Comparison of ENCODE assay signal across 21 cellular contexts in genomic region chr5:42984307-42984706, GRCh38. TPM values are rescaled to one million over a fixed set of nuclear protein-coding genes. Genes with fewer than 3 reads are reported as not detected.
DNase-seq lines count a peak whose midpoint lies in the region; ATAC-seq, FAIRE-seq and TF ChIP-seq lines count a peak whose summit lies in the region.
"Had no signal": no experiment of that assay in that cellular context is flagged by ENCODE, and none has a peak within 500 bp of the region (broad histone marks: within the 10 kb centered on the region; RNA-seq: fewer than 3 reads in every experiment).

No MANE protein-coding gene starts in this region.

- intact Hi-C loops in left colon (cut with DNase I, micrococcal nuclease): no loop called here
- intact Hi-C loops in tibial artery (cut with DNase I; ENCODE audit: low total_unique reads): no loop called here

- H3K27me3 ChIP-seq in tibial artery (no peaks in the 10 kb centered on the region), small intestine (ENCODE audit: control insufficient read depth in 2 of 2, insufficient read depth in 2 of 2, low read length in 2 of 2) (no peaks in the 10 kb centered on the region)
- H3K27me3 ChIP-seq: right atrium auricular region had no signal

- no peak overlapping the region for H3K27ac ChIP-seq in tibial artery
- H3K27ac ChIP-seq in small intestine (ENCODE audit: low read depth in 1 of 2, low read length in 1 of 2): no peak overlapping the region
- H3K27ac ChIP-seq: pancreas, right atrium auricular region had no signal

- H3K4me3 ChIP-seq in epithelial cell of esophagus (ENCODE audit: low read length) (no peak overlapping the region), tibial artery (no peak overlapping the region), small intestine (ENCODE audit: low read depth in 1 of 2, low read length in 2 of 2) (no peak overlapping the region)
- H3K4me3 ChIP-seq: pancreas, right atrium auricular region had no signal

- H3K9me3 ChIP-seq in tibial artery (no peaks in the 10 kb centered on the region), small intestine (ENCODE audit: control insufficient read depth, low read depth) (no peaks in the 10 kb centered on the region)
- H3K9me3 ChIP-seq: pancreas, right atrium auricular region had no signal

- DNase-seq in EL: peak; percentile 15
- peak; percentile 75 for DNase-seq in LoVo (ENCODE audit: low spot score)
- peak; percentile 91 for DNase-seq in epithelial cell of esophagus (ENCODE audit: low read depth)
- DNase-seq in left colon: no peak
- DNase-seq in stimulated activated naive CD8-positive, alpha-beta T cell treated with anti-CD3 and anti-CD28 coated beads, Interleukin-15, Interleukin-2, amounts not matched to agents 100 U/mL and 50 U/mL, for 24 hours: no peak
- no peak for DNase-seq in tibial artery
- DNase-seq in small intestine: no peak
- DNase-seq: activated CD8-positive, alpha-beta memory T cell treated with anti-CD3 and anti-CD28 coated beads for 24 hours; activated naive CD4-positive, alpha-beta T cell; activated T-cell treated with anti-CD3 and anti-CD28 coated beads, Interleukin-2, amount 50 U/mL, for 1 hour; effector memory CD4-positive, alpha-beta T cell; head of caudate nucleus; KBM-7; left cardiac atrium; NCI-H1436; NCI-H2107; NCI-H510A treated with DMSO at 0.1 percent for 48 hours; pancreas had no signal

- TF ChIP-seq CTCF in epithelial cell of esophagus (IDR thresholded peaks at IDR 0.05; ENCODE audit: insufficient read depth, low read depth, low read length, missing control alignments): no peak
- no peak for TF ChIP-seq CTCF in tibial artery (IDR thresholded peaks at IDR 0.05)

- no peak for FAIRE-seq in small intestine (lab: Jason Lieb, UNC)
- FAIRE-seq: GM19239, pancreas had no signal

- H3K4me1 ChIP-seq in tibial artery: no peaks in the 10 kb centered on the region
- no peaks in the 10 kb centered on the region for H3K4me1 ChIP-seq in small intestine (ENCODE audit: control insufficient read depth in 2 of 2, insufficient read depth in 1 of 2, low read depth in 1 of 2, low read length in 1 of 2)
- H3K4me1 ChIP-seq: pancreas, right atrium auricular region had no signal

- ATAC-seq in left colon (peak; percentile 62), GM21423 (IDR thresholded peaks at IDR 0.05; ENCODE audit: unreplicated experiment) (no peak)
- ATAC-seq in stimulated activated naive CD8-positive, alpha-beta T cell treated with anti-CD3 and anti-CD28 coated beads, Interleukin-15, Interleukin-2, amounts not matched to agents 100 U/mL and 50 U/mL, for 24 hours: no peak
- ATAC-seq: left cardiac atrium, pancreas had no signal

- H3K36me3 ChIP-seq in tibial artery: no peaks in the 10 kb centered on the region
- H3K36me3 ChIP-seq in small intestine (ENCODE audit: control insufficient read depth in 2 of 2, insufficient read depth in 2 of 2, low read length in 2 of 2): no peaks in the 10 kb centered on the region
- H3K36me3 ChIP-seq: pancreas, right atrium auricular region had no signal

RNA-seq across cellular contexts. Expression of gene ANXA2R, which starts 55.8 kb away (rescaled TPM):
- 1 to 10 TPM; 1.0 to 1.3 TPM for total RNA-seq in left colon
- 1 to 10 TPM in 2 of 3 donors, under 1 TPM in 1; 0.67 to 5.1 (median 4.1) TPM for polyA plus RNA-seq in small intestine

Comparison
In these comparisons a context has a peak if more than half of its experiments do, and no peak if none do; other contexts are left out.
1. DNase-seq: peak in EL (single experiment), LoVo (single experiment) and epithelial cell of esophagus (single experiment); none in left colon (0 of 2), stimulated activated naive CD8-positive, alpha-beta T cell treated with anti-CD3 and anti-CD28 coated beads, Interleukin-15, Interleukin-2, amounts not matched to agents 100 U/mL and 50 U/mL, for 24 hours (single experiment), tibial artery (0 of 2) and small intestine (single experiment).